ENCODE assay signal across 8 cellular contexts in genomic region chr21:46500224-46500861, GRCh38. TPM values are rescaled to one million over a fixed set of nuclear protein-coding genes. Genes with fewer than 3 reads are reported as not detected.
DNase-seq lines count a peak whose midpoint lies in the region; ATAC-seq, FAIRE-seq and TF ChIP-seq lines count a peak whose summit lies in the region.

No MANE protein-coding gene starts in this region.

- H3K4me1 ChIP-seq in RWPE2 (ENCODE audit: insufficient read depth, poor library complexity, severe bottlenecking) = peaks cover 11% of the 10 kb centered on the region

- H3K27ac ChIP-seq in RWPE2 (ENCODE audit: poor library complexity, severe bottlenecking) = peak overlapping the region; percentile 37
- H3K27ac ChIP-seq in epithelial cell of prostate = peak overlapping the region; percentile 31

- FAIRE-seq in GM12891 (lab: Jason Lieb, UNC) = peak; percentile 91

- ATAC-seq in RWPE2 (ENCODE audit: low read depth) (peak; percentile 64; the same call in 2 of the 3 replicates), omental fat pad (ENCODE audit: low FRiP score) (no peak), HG02970 (IDR thresholded peaks at IDR 0.05; ENCODE audit: low FRiP score, unreplicated experiment) (no peak), HG02642 (IDR thresholded peaks at IDR 0.05; ENCODE audit: poor library complexity, unreplicated experiment) (no peak)

- no peaks in the 10 kb centered on the region for H3K27me3 ChIP-seq in RWPE2 (ENCODE audit: insufficient read depth, poor library complexity, severe bottlenecking)

- no peak overlapping the region for H3K4me3 ChIP-seq in RWPE2 (ENCODE audit: severe bottlenecking)

- H3K9me3 ChIP-seq in RWPE2 (ENCODE audit: severe bottlenecking) = no peaks in the 10 kb centered on the region

- TF ChIP-seq CTCF in RWPE2 (IDR thresholded peaks at IDR 0.05; ENCODE audit: poor library complexity, severe bottlenecking) = no peak
- TF ChIP-seq CTCF in omental fat pad (IDR thresholded peaks at IDR 0.05) = no peak

- H3K36me3 ChIP-seq in RWPE2 (ENCODE audit: low read depth) = peaks cover 85% of the 10 kb centered on the region

- no peak for TF ChIP-seq POLR2A in GM12891 (IDR thresholded peaks at IDR 0.05; ENCODE audit: low read depth, low read length)

- DNase-seq in A172 (ENCODE audit: low spot score) = peak; percentile 17
- no peak for DNase-seq in GM12891 (ENCODE audit: insufficient read length, low spot score)
- no peak for DNase-seq in RWPE2 (ENCODE audit: low spot score)
- DNase-seq in epithelial cell of prostate (ENCODE audit: low read depth, low spot score) = no peak
- no peak for DNase-seq in omental fat pad (ENCODE audit: low spot score)
- DNase-seq in stimulated activated CD8-positive, alpha-beta memory T cell treated with anti-CD3 and anti-CD28 coated beads, Interleukin-4, amount 100 ng/mL, for 48 hours = no peak

TF ChIP-seq in GM12891, 5 proteins besides CTCF, POLR2A, EP300 and RAD21:
- TF ChIP-seq PAX5 (IDR thresholded peaks at IDR 0.05; ENCODE audit: insufficient read depth, low read length, severe bottlenecking) (no peak), SPI1 (IDR thresholded peaks at IDR 0.05; ENCODE audit: low read depth, low read length) (no peak), POLR2AphosphoS5 (IDR thresholded peaks at IDR 0.05; ENCODE audit: low read depth, low read length) (no peak), POU2F2 (IDR thresholded peaks at IDR 0.05; ENCODE audit: low read depth, low read length) (no peak)

RNA-seq across cellular contexts. Expression of gene DIP2A, which starts 41.7 kb away (rescaled TPM):
- total RNA-seq in A172 (2014; rRNA removed; shearing (Covaris generic)) = 8.9 and 9.9 TPM in 2 replicates
- polyA plus RNA-seq in GM12891 (2012; ENCODE audit: low read depth, missing spikeins) = 9.3 TPM
- total RNA-seq in omental fat pad = 10 to 100 TPM; 25.9 to 57.4 (median 33.3) TPM
